Comparison of ENCODE assay signal across 1 cellular context in the genomic region with DNA sequence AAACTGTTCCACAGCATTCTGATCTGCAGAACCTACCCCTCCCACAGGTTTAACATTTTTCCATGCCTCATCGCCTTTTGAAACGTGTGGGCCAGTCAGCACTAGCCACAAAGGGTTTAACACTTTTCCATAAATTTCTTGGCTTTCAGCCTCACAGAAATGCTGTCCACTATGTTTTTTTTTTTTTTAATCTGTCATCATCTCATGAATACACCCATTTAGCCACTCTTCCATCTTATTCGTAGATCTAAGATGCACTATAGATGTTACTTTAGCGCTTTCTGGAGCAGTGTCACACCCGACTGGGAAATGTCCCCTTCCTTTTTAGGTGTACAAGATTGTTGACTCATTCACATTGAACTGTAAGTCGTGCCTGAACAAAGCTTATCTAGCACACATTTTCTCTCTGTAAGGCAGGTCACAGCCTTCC.
TF ChIP-seq lines count a peak whose summit lies in the region.

No MANE protein-coding gene starts in this region.

TF ChIP-seq in K562, 482 proteins besides CTCF, POLR2A, EP300 and RAD21 (continued from another document):
- TF ChIP-seq NFE2L1 (tag; IDR thresholded peaks at IDR 0.05; ENCODE audit: borderline replicate concordance, low read depth) (no peak), PRPF4 (IDR thresholded peaks at IDR 0.05; ENCODE audit: insufficient read depth, low read depth, low read length, poor library complexity, severe bottlenecking) (no peak), SP1 (CRISPR knock-in tag; IDR thresholded peaks at IDR 0.05) (no peak), NR4A1 (CRISPR knock-in tag; IDR thresholded peaks at IDR 0.05) (no peak), NR4A1 (tag; IDR thresholded peaks at IDR 0.05) (no peak), MAFG (tag; conservative IDR thresholded peaks at IDR 0.05) (0 out of 2 replicates have a peak, but pooled peaks have one; percentile 10), FOXK1 (CRISPR knock-in tag; IDR thresholded peaks at IDR 0.05; ENCODE audit: borderline replicate concordance) (no peak)
- TF ChIP-seq, protein P1, sequence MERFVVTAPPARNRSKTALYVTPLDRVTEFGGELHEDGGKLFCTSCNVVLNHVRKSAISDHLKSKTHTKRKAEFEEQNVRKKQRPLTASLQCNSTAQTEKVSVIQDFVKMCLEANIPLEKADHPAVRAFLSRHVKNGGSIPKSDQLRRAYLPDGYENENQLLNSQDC (CRISPR knock-in tag; IDR thresholded peaks at IDR 0.05) = no peak
TF ChIP-seq in K562: peak in this region for 1.
